ENCODE assay signal across 8 cellular contexts in the genomic region with DNA sequence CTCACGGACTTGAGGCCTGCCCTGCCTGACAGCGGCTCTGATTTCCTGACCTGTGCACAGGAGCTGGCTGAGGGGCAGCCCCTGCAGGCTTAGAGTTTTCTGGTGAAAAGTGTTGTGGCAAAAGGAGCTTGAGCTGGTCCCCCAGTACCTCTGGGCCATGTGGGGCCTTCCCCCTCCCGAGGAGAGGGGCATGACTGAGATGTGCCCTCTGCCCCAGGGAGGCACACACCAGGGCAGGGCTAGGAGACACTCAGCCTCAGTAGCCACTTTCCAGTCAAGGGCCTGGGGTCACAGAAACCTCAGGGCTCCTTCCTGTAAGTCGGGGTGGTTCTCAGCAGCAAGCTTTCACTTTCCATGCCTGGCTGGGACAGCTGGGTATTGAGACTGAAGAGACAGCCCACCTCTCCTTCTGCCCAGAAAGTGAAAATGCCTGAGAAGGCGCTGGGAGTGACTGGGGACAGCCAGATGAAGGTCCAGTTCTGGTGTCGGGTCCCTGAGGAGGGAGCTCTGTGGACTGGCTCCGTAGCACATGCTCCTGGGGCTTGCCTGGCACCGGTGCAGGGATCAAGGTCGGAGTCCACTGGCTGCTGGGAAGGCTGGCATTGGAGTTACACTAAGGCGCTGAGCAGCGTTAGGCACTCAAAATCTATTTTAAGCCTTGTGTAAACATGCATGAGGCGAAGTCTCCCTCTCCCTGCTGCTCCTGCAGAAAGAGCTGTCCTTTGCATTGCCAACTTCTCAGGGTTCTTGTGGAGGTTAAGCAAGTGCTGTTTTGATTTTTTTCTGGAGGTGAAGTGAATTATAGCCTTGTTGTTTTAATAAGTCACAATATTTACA.
DNase-seq lines count a peak whose midpoint lies in the region; ATAC-seq lines count a peak whose summit lies in the region.

No MANE protein-coding gene starts in this region.

- peak; percentile 92 for ATAC-seq in HG03064 (IDR thresholded peaks at IDR 0.05; ENCODE audit: low read depth, unreplicated experiment)

- H3K27ac Mint-ChIP-seq in activated T-cell treated with anti-CD3 and anti-CD28 coated beads, Interleukin-2, amount 50 U/mL, for 24 hours, result peak overlapping the region; percentile 92

- peak overlapping the region; percentile 66 for H3K4me3 Mint-ChIP-seq in activated T-cell treated with anti-CD3 and anti-CD28 coated beads, Interleukin-2, amount 50 U/mL, for 24 hours

- DNase-seq in NOMO-1 treated with DMSO at 0.1 percent for 48 hours (lab: John Stamatoyannopoulos, UW; ENCODE audit: unreplicated experiment) (peak; percentile 14), NOMO-1 treated with dmso at 0.1 percent for 144 hours (lab: John Stamatoyannopoulos, UW; ENCODE audit: unreplicated experiment) (no peak), NCI-H345 treated with DMSO at 0.1 percent for 48 hours (lab: John Stamatoyannopoulos, UW; ENCODE audit: unreplicated experiment) (peak; percentile 68), fibroblast of peridontal ligament (ENCODE audit: extremely low read depth) (peak; percentile 36), pons (ENCODE audit: low spot score) (peak; percentile 61), ureter (ENCODE audit: low spot score) (peak; percentile 75)
- peak; percentile 73 for DNase-seq in activated T-cell treated with anti-CD3 and anti-CD28 coated beads, Interleukin-2, amount 50 U/mL, for 24 hours

- H3K4me1 Mint-ChIP-seq in activated T-cell treated with anti-CD3 and anti-CD28 coated beads, Interleukin-2, amount 50 U/mL, for 24 hours (ENCODE audit: low read depth), result peaks cover 33% of the 10 kb centered on the region

- H3K27me3 Mint-ChIP-seq in activated T-cell treated with anti-CD3 and anti-CD28 coated beads, Interleukin-2, amount 50 U/mL, for 24 hours, result no peaks in the 10 kb centered on the region

- H3K36me3 Mint-ChIP-seq in activated T-cell treated with anti-CD3 and anti-CD28 coated beads, Interleukin-2, amount 50 U/mL, for 24 hours (ENCODE audit: low read depth), result no peaks in the 10 kb centered on the region

- H3K9me3 Mint-ChIP-seq in activated T-cell treated with anti-CD3 and anti-CD28 coated beads, Interleukin-2, amount 50 U/mL, for 24 hours, result no peaks in the 10 kb centered on the region
